In genomic region chr12:43676183-43676813, GRCh38 we compare ENCODE assay signal across 8 cellular contexts.
DNase-seq lines count a peak whose midpoint lies in the region; ATAC-seq and TF ChIP-seq lines count a peak whose summit lies in the region.

No MANE protein-coding gene starts in this region.

- TF ChIP-seq CTCF in Panc1 (IDR thresholded peaks at IDR 0.05) = peak; percentile 73

- H3K4me3 ChIP-seq in Panc1 (ENCODE audit: low read depth in 2 of 2, low read length in 2 of 2) = no peak overlapping the region

- H3K4me1 ChIP-seq in Panc1 (ENCODE audit: control insufficient read depth, insufficient read depth, low read length) = no peaks in the 10 kb centered on the region

- intact Hi-C loops in Panc1 (cut with micrococcal nuclease; ENCODE audit: unreplicated experiment) = no loop called here

- peak; percentile 24 for DNase-seq in Daoy (ENCODE audit: low read depth)
- peak; percentile 25 for DNase-seq in Panc1 (ENCODE audit: low read depth, low spot score)
- peak; percentile 27 for DNase-seq in germinal center (ENCODE audit: low spot score)
- no peak for DNase-seq in NCI-H1694 (lab: John Stamatoyannopoulos, UW)
- no peak for DNase-seq in cerebellar nuclear complex (lab: John Stamatoyannopoulos, UW)
- no peak for DNase-seq in NCI-H345 (lab: John Stamatoyannopoulos, UW)

- POLR2A ChIA-PET in Panc1 (lab: Charles Lee) = no interaction called here

- peak; percentile 94 for ATAC-seq in GM19043 (IDR thresholded peaks at IDR 0.05; ENCODE audit: low read depth, unreplicated experiment)
- peak; percentile 92 for ATAC-seq in HG03045 (IDR thresholded peaks at IDR 0.05; ENCODE audit: unreplicated experiment)
- no peak for ATAC-seq in Panc1

- no peaks in the 10 kb centered on the region for H3K36me3 ChIP-seq in Panc1 (ENCODE audit: control insufficient read depth, insufficient read depth, low read length)

- no peaks in the 10 kb centered on the region for H3K9me3 ChIP-seq in Panc1 (ENCODE audit: control insufficient read depth, insufficient read depth, low read depth, low read length)

- no peaks in the 10 kb centered on the region; the same call in 1 of the 2 replicates for H3K27me3 ChIP-seq in Panc1 (ENCODE audit: control insufficient read depth, insufficient read depth, low read length)

- no TSS peak for BruUV-seq in Panc1 (replicated peaks; lab: Mats Ljungman, UMichigan)

- H3K27ac ChIP-seq in Panc1 (ENCODE audit: low read length) = no peak overlapping the region

- CTCF ChIA-PET in Panc1 (lab: Charles Lee) = no interaction called here

- in situ Hi-C loops in Panc1 (cut with HindIII; ENCODE audit: low pct_unique_long_range_greater_than_20kb, low sequenced_read_pairs) = no loop called here

Comparison
In these comparisons a context has a peak if more than half of its experiments do, and no peak if none do; other contexts are left out.
1. DNase-seq: peak in Daoy (single experiment), Panc1 (single experiment) and germinal center (single experiment); none in NCI-H1694 (single experiment), cerebellar nuclear complex (0 of 2) and NCI-H345 (single experiment).